In the genomic region with DNA sequence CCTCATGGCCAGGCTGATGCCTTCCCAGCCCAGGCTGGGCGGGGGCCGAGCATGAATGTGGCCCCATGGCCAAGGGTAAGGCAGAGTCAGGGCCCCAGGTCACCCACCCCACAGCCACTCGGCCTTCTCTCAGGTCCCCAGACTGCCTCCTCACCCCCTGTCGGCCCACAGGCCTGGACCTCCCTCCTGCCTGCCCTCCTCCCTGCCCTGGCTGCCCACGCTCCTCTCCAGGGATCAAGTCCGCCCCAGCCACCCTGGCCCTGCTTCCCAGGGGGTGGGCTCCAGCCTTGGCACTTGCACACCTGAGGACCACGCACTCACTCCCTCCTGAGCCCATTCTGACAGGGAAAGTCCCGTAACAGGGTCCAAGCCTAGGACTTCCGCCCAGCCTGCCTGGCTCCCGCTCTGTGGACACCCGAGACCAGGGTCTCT, we compare ENCODE assay signal across 17 cellular contexts. TPM values are rescaled to one million over a fixed set of nuclear protein-coding genes. Genes with fewer than 3 reads are reported as not detected.
DNase-seq lines count a peak whose midpoint lies in the region; ATAC-seq and TF ChIP-seq lines count a peak whose summit lies in the region.
"Had no signal": no experiment of that assay in that cellular context is flagged by ENCODE, and none has a peak within 500 bp of the region (broad histone marks: within the 10 kb centered on the region; RNA-seq: fewer than 3 reads in every experiment).

No MANE protein-coding gene starts in this region.

- no peaks in the 10 kb centered on the region for H3K27me3 Mint-ChIP-seq in nephron progenitor cell (ENCODE audit: low read depth, poor library complexity)
- H3K27me3 Mint-ChIP-seq: activated naive CD8-positive, alpha-beta T cell; stimulated activated naive CD8-positive, alpha-beta T cell treated with anti-CD3 and anti-CD28 coated beads, Interleukin-15, Interleukin-2, amounts not matched to agents 100 ng/mL and 50 ng/mL, for 24 hours had no signal

- CTCF ChIA-PET in mammary epithelial cell (lab: Charles Lee; ENCODE audit: low non-redundant PET) = no interaction called here

- no peak for TF ChIP-seq POLR2A in body of pancreas (IDR thresholded peaks at IDR 0.05)
- no peak for TF ChIP-seq POLR2A in uterus (IDR thresholded peaks at IDR 0.05)

- dilution Hi-C loops in mammary epithelial cell (cut with HindIII; ENCODE audit: low sequenced_read_pairs) = no loop called here

- in situ Hi-C loops in mammary epithelial cell (cut with MboI; ENCODE audit: low sequenced_read_pairs in 2 of 2) = loop anchor here in 1 of 2 donors (10.0 kb wide), 1 partner anchor 205 kb away; no protein-coding TSS in a partner anchor

- H3K36me3 ChIP-seq in left ventricle myocardium inferior (no peaks in the 10 kb centered on the region), body of pancreas (replicated peaks in 1 of 2; ENCODE audit: insufficient read depth in 1 of 2, low read depth in 2 of 2) (no peaks in the 10 kb centered on the region), uterus (no peaks in the 10 kb centered on the region), mammary epithelial cell (ENCODE audit: insufficient read depth, low read length) (no peaks in the 10 kb centered on the region)

- ATAC-seq in Right ventricle myocardium inferior (no peak), body of pancreas (no peak)

- H2AFZ ChIP-seq in mammary epithelial cell (ENCODE audit: low read depth, low read length) = no peak overlapping the region
- H2AFZ ChIP-seq: parathyroid adenoma, PC-9 had no signal

- no peaks in the 10 kb centered on the region for H3K79me2 ChIP-seq in mammary epithelial cell (ENCODE audit: insufficient read depth, low read length)
- H3K79me2 ChIP-seq: parathyroid adenoma had no signal

- H3K4me3 Mint-ChIP-seq in nephron progenitor cell = no peak overlapping the region
- H3K4me3 Mint-ChIP-seq: activated naive CD8-positive, alpha-beta T cell; stimulated activated naive CD8-positive, alpha-beta T cell treated with anti-CD3 and anti-CD28 coated beads, Interleukin-15, Interleukin-2, amounts not matched to agents 100 ng/mL and 50 ng/mL, for 24 hours had no signal

- H3K4me2 ChIP-seq in mammary epithelial cell (ENCODE audit: insufficient read depth, low read depth, low read length) = no peak overlapping the region
- H3K4me2 ChIP-seq: PC-9 had no signal

- H3K27ac Mint-ChIP-seq in nephron progenitor cell = no peak overlapping the region
- H3K27ac Mint-ChIP-seq: activated naive CD8-positive, alpha-beta T cell; stimulated activated naive CD8-positive, alpha-beta T cell treated with anti-CD3 and anti-CD28 coated beads, Interleukin-15, Interleukin-2, amounts not matched to agents 100 ng/mL and 50 ng/mL, for 24 hours had no signal

- no peak overlapping the region for H3K9ac ChIP-seq in mammary epithelial cell (ENCODE audit: insufficient read depth, low read length)
- H3K9ac ChIP-seq: parathyroid adenoma had no signal

- DNase-seq in Right ventricle myocardium inferior (ENCODE audit: missing footprints) = peak; percentile 60
- DNase-seq in left ventricle myocardium inferior = no peak
- peak in 2 of 4 donors; percentile 2 to 9 for DNase-seq in body of pancreas
- DNase-seq in mucosa of gallbladder (ENCODE audit: low spot score) = peak; percentile 4
- DNase-seq in uterus = peak; percentile 8 to 10
- DNase-seq in nephron progenitor cell = no peak
- DNase-seq in mammary epithelial cell = no peak
- DNase-seq: AML-193, GDM1, NCI-H2029, PC-9 had no signal

- BruUV-seq in mammary epithelial cell (replicated peaks; lab: Mats Ljungman, UMichigan) = no TSS peak

- H3K4me1 Mint-ChIP-seq in nephron progenitor cell = peaks cover 40% of the 10 kb centered on the region

- H3K27me3 ChIP-seq in left ventricle myocardium inferior (ENCODE audit: low read depth) (peaks cover 34% of the 10 kb centered on the region), body of pancreas (no peaks in the 10 kb centered on the region), uterus (no peaks in the 10 kb centered on the region), mammary epithelial cell (ENCODE audit: insufficient read depth, low read length) (peaks cover 2% of the 10 kb centered on the region)

- WGBS in body of pancreas, 2 donors = 67 to 79% methylated on average over 9 to 11 of the region's 11 CpGs
- WGBS in mammary epithelial cell (ENCODE audit: low coverage, missing lambda C conversion rate) = 93% methylated on average over 9 of the region's 11 CpGs

- no peaks in the 10 kb centered on the region for H3K9me3 Mint-ChIP-seq in nephron progenitor cell
- H3K9me3 Mint-ChIP-seq: stimulated activated naive CD8-positive, alpha-beta T cell treated with anti-CD3 and anti-CD28 coated beads, Interleukin-15, Interleukin-2, amounts not matched to agents 100 ng/mL and 50 ng/mL, for 24 hours had no signal

- TF ChIP-seq CTCF in left ventricle myocardium inferior (IDR thresholded peaks at IDR 0.05; ENCODE audit: borderline replicate concordance) (no peak), body of pancreas (IDR thresholded peaks at IDR 0.05) (no peak), uterus (IDR thresholded peaks at IDR 0.05) (no peak), nephron progenitor cell (IDR thresholded peaks at IDR 0.05) (no peak), mammary epithelial cell (conservative IDR thresholded peaks at IDR 0.05 in 1 of 2, IDR thresholded peaks at IDR 0.05 in 1 of 2; ENCODE audit: extremely low read depth in 1 of 2, insufficient read depth in 1 of 2, low read depth in 1 of 2, low read length in 2 of 2) (no peak)

- H4K20me1 ChIP-seq in mammary epithelial cell (ENCODE audit: insufficient read depth, low read length) = no peaks in the 10 kb centered on the region

- H3K36me3 Mint-ChIP-seq in nephron progenitor cell (ENCODE audit: low read depth) = no peaks in the 10 kb centered on the region
- H3K36me3 Mint-ChIP-seq: activated naive CD8-positive, alpha-beta T cell had no signal

- H3K4me1 ChIP-seq in left ventricle myocardium inferior (no peaks in the 10 kb centered on the region), body of pancreas (peaks cover 43% of the 10 kb centered on the region), uterus (no peaks in the 10 kb centered on the region), mammary epithelial cell (ENCODE audit: insufficient read depth, low read length) (peaks cover 18% of the 10 kb centered on the region)
- H3K4me1 ChIP-seq: parathyroid adenoma had no signal

- H3K4me3 ChIP-seq in left ventricle myocardium inferior = no peak overlapping the region
- H3K4me3 ChIP-seq in body of pancreas = no peak overlapping the region
- H3K4me3 ChIP-seq in uterus = no peak overlapping the region
- H3K4me3 ChIP-seq in mammary epithelial cell (replicated peaks in 1 of 3; ENCODE audit: insufficient read depth in 1 of 3, low read depth in 2 of 3, low read length in 3 of 3) = no peak overlapping the region
- H3K4me3 ChIP-seq: PC-9 had no signal

- intact Hi-C loops in Right ventricle myocardium inferior (cut with DNase I) = no loop called here
- intact Hi-C loops in left ventricle myocardium inferior (cut with micrococcal nuclease) = no loop called here
- intact Hi-C loops in body of pancreas (cut with DNase I) = no loop called here
- intact Hi-C loops in uterus (cut with DNase I; ENCODE audit: low total_unique reads) = no loop called here
- intact Hi-C loops in mammary epithelial cell (cut with micrococcal nuclease) = loop anchor here (2.0 kb wide), 1 partner anchor 61 kb away; a partner anchor contains a TSS

- H3K9me3 ChIP-seq in left ventricle myocardium inferior (replicated peaks) (peaks cover 9% of the 10 kb centered on the region), body of pancreas (no peaks in the 10 kb centered on the region), uterus (no peaks in the 10 kb centered on the region), mammary epithelial cell (replicated peaks; ENCODE audit: insufficient read depth, low read length) (no peaks in the 10 kb centered on the region)

- no peak overlapping the region for H3K27ac ChIP-seq in left ventricle myocardium inferior (replicated peaks)
- peak overlapping the region in 3 of 4 donors; percentile 3 to 72 (median 19) for H3K27ac ChIP-seq in body of pancreas
- H3K27ac ChIP-seq in uterus = no peak overlapping the region
- no peak overlapping the region for H3K27ac ChIP-seq in mammary epithelial cell (ENCODE audit: insufficient read depth, low read depth, low read length)
- H3K27ac ChIP-seq: parathyroid adenoma, PC-9 had no signal

RNA-seq across cellular contexts. Expression of a gene that starts 37.8 kb away (rescaled TPM):
- total RNA-seq in Right ventricle myocardium inferior (not detected), left ventricle myocardium inferior (not detected), body of pancreas (under 1 TPM in 1 of 2 donors, not detected in 1; 0.66 TPM), mucosa of gallbladder (2.1 TPM), uterus (1 to 10 TPM in 1 of 4 donors, under 1 TPM in 1, not detected in 2; 0.37 to 1.3 TPM), mammary epithelial cell (under 1 TPM in 1 of 2 donors, not detected in 1; 0.61 TPM)
- 0.16 TPM for polyA plus RNA-seq in mammary epithelial cell
- polyA minus RNA-seq in mammary epithelial cell = not detected
- total RNA-seq: mononuclear cell had no signal

RNA-seq across cellular contexts. Expression of a gene that starts 48.4 kb away (rescaled TPM):
- total RNA-seq in Right ventricle myocardium inferior (not detected), left ventricle myocardium inferior (not detected), body of pancreas (over 10,000 TPM in 1 of 2 donors, 1,000 to 10,000 TPM in 1; 1,947 to 16,276 TPM), mucosa of gallbladder (1.2 TPM), uterus (not detected), mammary epithelial cell (not detected)
- polyA plus RNA-seq in mammary epithelial cell = not detected
- not detected for polyA minus RNA-seq in mammary epithelial cell
- total RNA-seq: dermis microvascular lymphatic vessel endothelial cell, mononuclear cell, PC-9 had no signal
- polyA plus RNA-seq: keratinocyte had no signal

Comparison
In these comparisons a context has a peak if more than half of its experiments do, and no peak if none do; other contexts are left out.
1. DNase-seq: peak in Right ventricle myocardium inferior (single experiment), mucosa of gallbladder (single experiment) and uterus (2 of 2); none in left ventricle myocardium inferior (single experiment), nephron progenitor cell (single experiment) and mammary epithelial cell (single experiment).
2. H3K27ac ChIP-seq: peak in body of pancreas (3 of 4); none in left ventricle myocardium inferior (single experiment), uterus (0 of 2) and mammary epithelial cell (single experiment).
3. RNA of a gene that starts 48.4 kb away (total RNA-seq): 1,947 to 16,276 TPM in body of pancreas; 1.2 TPM in mucosa of gallbladder (single experiment), not detected in Right ventricle myocardium inferior (single experiment), not detected in left ventricle myocardium inferior (single experiment), not detected in uterus and not detected in mammary epithelial cell; every median in the first group is over 100 times any median in the second.